1 cellular context compared by ENCODE assay signal in the genomic region with DNA sequence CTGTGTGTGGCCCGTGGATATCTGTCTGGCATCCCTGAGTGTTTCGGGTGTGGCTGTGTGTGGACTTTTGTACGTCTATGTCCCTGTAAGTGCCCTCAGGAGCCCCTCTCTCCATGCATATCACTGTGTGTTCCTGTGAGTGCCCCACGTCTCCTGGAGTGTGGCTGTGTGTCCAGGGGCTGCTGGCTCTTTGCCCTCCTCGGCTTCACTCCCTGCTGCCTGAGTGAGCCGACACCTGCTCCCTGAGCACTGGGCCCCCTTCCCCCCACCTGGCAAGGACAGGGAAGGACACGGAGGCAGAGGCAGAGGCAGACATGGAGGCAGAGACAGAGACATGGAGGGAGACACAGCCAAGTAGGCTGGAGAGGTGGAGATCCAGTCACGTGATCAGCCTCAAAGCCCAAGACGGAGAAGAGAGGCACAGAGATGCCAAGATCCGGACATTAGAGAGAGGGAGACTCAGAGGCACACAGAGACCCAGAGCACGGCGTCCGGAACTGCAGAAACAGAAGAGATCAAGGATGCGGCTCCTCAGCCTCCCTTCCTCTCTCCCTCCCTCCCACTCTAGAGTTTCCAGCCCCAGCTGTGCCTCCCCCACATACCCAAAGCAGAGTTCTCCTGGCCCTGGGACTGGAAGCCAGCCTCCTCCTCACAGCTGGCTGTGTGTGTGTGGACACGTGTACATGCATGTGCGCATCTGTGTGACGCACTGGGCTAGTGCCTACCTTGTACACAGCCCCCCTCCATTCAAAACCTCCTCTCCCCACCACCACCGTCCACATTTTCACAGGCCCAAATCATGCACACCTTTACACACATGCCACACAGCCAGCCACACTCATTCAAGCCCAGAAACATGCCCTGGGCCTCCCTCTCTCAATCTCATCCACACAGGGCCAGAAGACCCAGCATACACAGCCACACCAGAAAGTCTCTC.
TF ChIP-seq lines count a peak whose summit lies in the region.

No MANE protein-coding gene starts in this region.

TF ChIP-seq in HepG2, 621 proteins besides CTCF, POLR2A, EP300 and RAD21 (continued from another document and continues in another):
- TF ChIP-seq, protein P1, sequence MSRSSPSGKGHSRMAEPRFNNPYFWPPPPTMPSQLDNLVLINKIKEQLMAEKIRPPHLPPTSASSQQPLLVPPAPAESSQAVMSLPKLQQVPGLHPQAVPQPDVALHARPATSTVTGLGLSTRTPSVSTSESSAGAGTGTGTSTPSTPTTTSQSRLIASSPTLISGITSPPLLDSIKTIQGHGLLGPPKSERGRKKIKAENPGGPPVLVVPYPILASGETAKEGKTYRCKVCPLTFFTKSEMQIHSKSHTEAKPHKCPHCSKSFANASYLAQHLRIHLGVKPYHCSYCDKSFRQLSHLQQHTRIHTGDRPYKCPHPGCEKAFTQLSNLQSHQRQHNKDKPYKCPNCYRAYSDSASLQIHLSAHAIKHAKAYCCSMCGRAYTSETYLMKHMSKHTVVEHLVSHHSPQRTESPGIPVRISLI (CRISPR knock-in tag; IDR thresholded peaks at IDR 0.05; ENCODE audit: borderline replicate concordance), result no peak
- TF ChIP-seq ZNF24 (IDR thresholded peaks at IDR 0.05) (no peak), HNF4A (CRISPR knock-in tag; IDR thresholded peaks at IDR 0.05) (no peak), GPN1 (CRISPR knock-in tag; IDR thresholded peaks at IDR 0.05; ENCODE audit: borderline replicate concordance) (no peak), PAWR (CRISPR knock-in tag; IDR thresholded peaks at IDR 0.05; ENCODE audit: borderline replicate concordance) (no peak), ZNF337 (CRISPR knock-in tag; IDR thresholded peaks at IDR 0.05; ENCODE audit: borderline replicate concordance, low read depth) (no peak), ZBTB1 (CRISPR knock-in tag; IDR thresholded peaks at IDR 0.05; ENCODE audit: borderline replicate concordance) (no peak), ZNF501 (CRISPR knock-in tag; IDR thresholded peaks at IDR 0.05) (0 out of 2 replicates have a peak, but pooled peaks have one; percentile 36), JDP2 (CRISPR knock-in tag; IDR thresholded peaks at IDR 0.05; ENCODE audit: borderline replicate concordance) (no peak), JUNB (CRISPR knock-in tag; IDR thresholded peaks at IDR 0.05; ENCODE audit: borderline replicate concordance) (0 out of 2 replicates have a peak, but pooled peaks have one; percentile 15), TEAD2 (CRISPR knock-in tag; IDR thresholded peaks at IDR 0.05) (no peak), ZNF230 (CRISPR knock-in tag; IDR thresholded peaks at IDR 0.05) (no peak), BCL6 (CRISPR knock-in tag; IDR thresholded peaks at IDR 0.05) (no peak), ZIK1 (CRISPR knock-in tag; IDR thresholded peaks at IDR 0.05; ENCODE audit: borderline replicate concordance, low read depth) (no peak), LCORL (IDR thresholded peaks at IDR 0.05) (no peak), LCORL (CRISPR knock-in tag; IDR thresholded peaks at IDR 0.05) (peak; percentile 33; the same call in 1 of the 2 replicates), ATM (IDR thresholded peaks at IDR 0.05; ENCODE audit: borderline replicate concordance) (no peak), SMAD1 (CRISPR knock-in tag; IDR thresholded peaks at IDR 0.05; ENCODE audit: borderline replicate concordance, low read depth) (no peak), JUN (CRISPR knock-in tag; IDR thresholded peaks at IDR 0.05) (no peak), NCOR1 (IDR thresholded peaks at IDR 0.05; ENCODE audit: borderline replicate concordance, low read length) (no peak), SPEN (CRISPR knock-in tag; IDR thresholded peaks at IDR 0.05; ENCODE audit: low read depth) (peak; percentile 14; the same call in 1 of the 2 replicates)
- TF ChIP-seq, protein P2, sequence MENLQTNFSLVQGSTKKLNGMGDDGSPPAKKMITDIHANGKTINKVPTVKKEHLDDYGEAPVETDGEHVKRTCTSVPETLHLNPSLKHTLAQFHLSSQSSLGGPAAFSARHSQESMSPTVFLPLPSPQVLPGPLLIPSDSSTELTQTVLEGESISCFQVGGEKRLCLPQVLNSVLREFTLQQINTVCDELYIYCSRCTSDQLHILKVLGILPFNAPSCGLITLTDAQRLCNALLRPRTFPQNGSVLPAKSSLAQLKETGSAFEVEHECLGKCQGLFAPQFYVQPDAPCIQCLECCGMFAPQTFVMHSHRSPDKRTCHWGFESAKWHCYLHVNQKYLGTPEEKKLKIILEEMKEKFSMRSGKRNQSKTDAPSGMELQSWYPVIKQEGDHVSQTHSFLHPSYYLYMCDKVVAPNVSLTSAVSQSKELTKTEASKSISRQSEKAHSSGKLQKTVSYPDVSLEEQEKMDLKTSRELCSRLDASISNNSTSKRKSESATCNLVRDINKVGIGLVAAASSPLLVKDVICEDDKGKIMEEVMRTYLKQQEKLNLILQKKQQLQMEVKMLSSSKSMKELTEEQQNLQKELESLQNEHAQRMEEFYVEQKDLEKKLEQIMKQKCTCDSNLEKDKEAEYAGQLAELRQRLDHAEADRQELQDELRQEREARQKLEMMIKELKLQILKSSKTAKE (CRISPR knock-in tag; IDR thresholded peaks at IDR 0.05; ENCODE audit: borderline replicate concordance), result 0 out of 2 replicates have a peak, but pooled peaks have one; percentile 30
- TF ChIP-seq, protein P3, sequence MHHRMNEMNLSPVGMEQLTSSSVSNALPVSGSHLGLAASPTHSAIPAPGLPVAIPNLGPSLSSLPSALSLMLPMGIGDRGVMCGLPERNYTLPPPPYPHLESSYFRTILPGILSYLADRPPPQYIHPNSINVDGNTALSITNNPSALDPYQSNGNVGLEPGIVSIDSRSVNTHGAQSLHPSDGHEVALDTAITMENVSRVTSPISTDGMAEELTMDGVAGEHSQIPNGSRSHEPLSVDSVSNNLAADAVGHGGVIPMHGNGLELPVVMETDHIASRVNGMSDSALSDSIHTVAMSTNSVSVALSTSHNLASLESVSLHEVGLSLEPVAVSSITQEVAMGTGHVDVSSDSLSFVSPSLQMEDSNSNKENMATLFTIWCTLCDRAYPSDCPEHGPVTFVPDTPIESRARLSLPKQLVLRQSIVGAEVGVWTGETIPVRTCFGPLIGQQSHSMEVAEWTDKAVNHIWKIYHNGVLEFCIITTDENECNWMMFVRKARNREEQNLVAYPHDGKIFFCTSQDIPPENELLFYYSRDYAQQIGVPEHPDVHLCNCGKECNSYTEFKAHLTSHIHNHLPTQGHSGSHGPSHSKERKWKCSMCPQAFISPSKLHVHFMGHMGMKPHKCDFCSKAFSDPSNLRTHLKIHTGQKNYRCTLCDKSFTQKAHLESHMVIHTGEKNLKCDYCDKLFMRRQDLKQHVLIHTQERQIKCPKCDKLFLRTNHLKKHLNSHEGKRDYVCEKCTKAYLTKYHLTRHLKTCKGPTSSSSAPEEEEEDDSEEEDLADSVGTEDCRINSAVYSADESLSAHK (CRISPR knock-in tag; IDR thresholded peaks at IDR 0.05; ENCODE audit: borderline replicate concordance), result no peak
- TF ChIP-seq, protein P4, sequence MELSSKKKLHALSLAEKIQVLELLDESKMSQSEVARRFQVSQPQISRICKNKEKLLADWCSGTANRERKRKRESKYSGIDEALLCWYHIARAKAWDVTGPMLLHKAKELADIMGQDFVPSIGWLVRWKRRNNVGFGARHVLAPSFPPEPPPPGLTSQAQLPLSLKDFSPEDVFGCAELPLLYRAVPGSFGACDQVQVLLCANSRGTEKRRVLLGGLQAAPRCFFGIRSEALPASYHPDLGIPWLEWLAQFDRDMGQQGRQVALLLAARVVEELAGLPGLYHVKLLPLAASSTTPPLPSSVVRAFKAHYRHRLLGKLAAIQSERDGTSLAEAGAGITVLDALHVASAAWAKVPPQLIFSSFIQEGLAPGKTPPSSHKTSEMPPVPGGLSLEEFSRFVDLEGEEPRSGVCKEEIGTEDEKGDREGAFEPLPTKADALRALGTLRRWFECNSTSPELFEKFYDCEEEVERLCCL (CRISPR knock-in tag; IDR thresholded peaks at IDR 0.05; ENCODE audit: borderline replicate concordance), result no peak
- TF ChIP-seq, protein P5, sequence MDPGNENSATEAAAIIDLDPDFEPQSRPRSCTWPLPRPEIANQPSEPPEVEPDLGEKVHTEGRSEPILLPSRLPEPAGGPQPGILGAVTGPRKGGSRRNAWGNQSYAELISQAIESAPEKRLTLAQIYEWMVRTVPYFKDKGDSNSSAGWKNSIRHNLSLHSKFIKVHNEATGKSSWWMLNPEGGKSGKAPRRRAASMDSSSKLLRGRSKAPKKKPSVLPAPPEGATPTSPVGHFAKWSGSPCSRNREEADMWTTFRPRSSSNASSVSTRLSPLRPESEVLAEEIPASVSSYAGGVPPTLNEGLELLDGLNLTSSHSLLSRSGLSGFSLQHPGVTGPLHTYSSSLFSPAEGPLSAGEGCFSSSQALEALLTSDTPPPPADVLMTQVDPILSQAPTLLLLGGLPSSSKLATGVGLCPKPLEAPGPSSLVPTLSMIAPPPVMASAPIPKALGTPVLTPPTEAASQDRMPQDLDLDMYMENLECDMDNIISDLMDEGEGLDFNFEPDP (CRISPR knock-in tag; conservative IDR thresholded peaks at IDR 0.05), result 0 out of 2 replicates have a peak, but pooled peaks have one; percentile 70
- TF ChIP-seq, protein P6, sequence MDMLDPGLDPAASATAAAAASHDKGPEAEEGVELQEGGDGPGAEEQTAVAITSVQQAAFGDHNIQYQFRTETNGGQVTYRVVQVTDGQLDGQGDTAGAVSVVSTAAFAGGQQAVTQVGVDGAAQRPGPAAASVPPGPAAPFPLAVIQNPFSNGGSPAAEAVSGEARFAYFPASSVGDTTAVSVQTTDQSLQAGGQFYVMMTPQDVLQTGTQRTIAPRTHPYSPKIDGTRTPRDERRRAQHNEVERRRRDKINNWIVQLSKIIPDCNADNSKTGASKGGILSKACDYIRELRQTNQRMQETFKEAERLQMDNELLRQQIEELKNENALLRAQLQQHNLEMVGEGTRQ (IDR thresholded peaks at IDR 0.05; ENCODE audit: low read depth, low read length), result peak; percentile 72
- TF ChIP-seq, protein P6 (CRISPR knock-in tag; IDR thresholded peaks at IDR 0.05; ENCODE audit: borderline replicate concordance), result peak; percentile 65; the same call in 1 of the 2 replicates
- TF ChIP-seq, protein P7, sequence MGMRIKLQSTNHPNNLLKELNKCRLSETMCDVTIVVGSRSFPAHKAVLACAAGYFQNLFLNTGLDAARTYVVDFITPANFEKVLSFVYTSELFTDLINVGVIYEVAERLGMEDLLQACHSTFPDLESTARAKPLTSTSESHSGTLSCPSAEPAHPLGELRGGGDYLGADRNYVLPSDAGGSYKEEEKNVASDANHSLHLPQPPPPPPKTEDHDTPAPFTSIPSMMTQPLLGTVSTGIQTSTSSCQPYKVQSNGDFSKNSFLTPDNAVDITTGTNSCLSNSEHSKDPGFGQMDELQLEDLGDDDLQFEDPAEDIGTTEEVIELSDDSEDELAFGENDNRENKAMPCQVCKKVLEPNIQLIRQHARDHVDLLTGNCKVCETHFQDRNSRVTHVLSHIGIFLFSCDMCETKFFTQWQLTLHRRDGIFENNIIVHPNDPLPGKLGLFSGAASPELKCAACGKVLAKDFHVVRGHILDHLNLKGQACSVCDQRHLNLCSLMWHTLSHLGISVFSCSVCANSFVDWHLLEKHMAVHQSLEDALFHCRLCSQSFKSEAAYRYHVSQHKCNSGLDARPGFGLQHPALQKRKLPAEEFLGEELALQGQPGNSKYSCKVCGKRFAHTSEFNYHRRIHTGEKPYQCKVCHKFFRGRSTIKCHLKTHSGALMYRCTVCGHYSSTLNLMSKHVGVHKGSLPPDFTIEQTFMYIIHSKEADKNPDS (CRISPR knock-in tag; IDR thresholded peaks at IDR 0.05), result 0 out of 2 replicates have a peak, but pooled peaks have one; percentile 47
- TF ChIP-seq, protein P8, sequence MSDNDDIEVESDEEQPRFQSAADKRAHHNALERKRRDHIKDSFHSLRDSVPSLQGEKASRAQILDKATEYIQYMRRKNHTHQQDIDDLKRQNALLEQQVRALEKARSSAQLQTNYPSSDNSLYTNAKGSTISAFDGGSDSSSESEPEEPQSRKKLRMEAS (IDR thresholded peaks at IDR 0.05), result no peak
- TF ChIP-seq, protein P9, sequence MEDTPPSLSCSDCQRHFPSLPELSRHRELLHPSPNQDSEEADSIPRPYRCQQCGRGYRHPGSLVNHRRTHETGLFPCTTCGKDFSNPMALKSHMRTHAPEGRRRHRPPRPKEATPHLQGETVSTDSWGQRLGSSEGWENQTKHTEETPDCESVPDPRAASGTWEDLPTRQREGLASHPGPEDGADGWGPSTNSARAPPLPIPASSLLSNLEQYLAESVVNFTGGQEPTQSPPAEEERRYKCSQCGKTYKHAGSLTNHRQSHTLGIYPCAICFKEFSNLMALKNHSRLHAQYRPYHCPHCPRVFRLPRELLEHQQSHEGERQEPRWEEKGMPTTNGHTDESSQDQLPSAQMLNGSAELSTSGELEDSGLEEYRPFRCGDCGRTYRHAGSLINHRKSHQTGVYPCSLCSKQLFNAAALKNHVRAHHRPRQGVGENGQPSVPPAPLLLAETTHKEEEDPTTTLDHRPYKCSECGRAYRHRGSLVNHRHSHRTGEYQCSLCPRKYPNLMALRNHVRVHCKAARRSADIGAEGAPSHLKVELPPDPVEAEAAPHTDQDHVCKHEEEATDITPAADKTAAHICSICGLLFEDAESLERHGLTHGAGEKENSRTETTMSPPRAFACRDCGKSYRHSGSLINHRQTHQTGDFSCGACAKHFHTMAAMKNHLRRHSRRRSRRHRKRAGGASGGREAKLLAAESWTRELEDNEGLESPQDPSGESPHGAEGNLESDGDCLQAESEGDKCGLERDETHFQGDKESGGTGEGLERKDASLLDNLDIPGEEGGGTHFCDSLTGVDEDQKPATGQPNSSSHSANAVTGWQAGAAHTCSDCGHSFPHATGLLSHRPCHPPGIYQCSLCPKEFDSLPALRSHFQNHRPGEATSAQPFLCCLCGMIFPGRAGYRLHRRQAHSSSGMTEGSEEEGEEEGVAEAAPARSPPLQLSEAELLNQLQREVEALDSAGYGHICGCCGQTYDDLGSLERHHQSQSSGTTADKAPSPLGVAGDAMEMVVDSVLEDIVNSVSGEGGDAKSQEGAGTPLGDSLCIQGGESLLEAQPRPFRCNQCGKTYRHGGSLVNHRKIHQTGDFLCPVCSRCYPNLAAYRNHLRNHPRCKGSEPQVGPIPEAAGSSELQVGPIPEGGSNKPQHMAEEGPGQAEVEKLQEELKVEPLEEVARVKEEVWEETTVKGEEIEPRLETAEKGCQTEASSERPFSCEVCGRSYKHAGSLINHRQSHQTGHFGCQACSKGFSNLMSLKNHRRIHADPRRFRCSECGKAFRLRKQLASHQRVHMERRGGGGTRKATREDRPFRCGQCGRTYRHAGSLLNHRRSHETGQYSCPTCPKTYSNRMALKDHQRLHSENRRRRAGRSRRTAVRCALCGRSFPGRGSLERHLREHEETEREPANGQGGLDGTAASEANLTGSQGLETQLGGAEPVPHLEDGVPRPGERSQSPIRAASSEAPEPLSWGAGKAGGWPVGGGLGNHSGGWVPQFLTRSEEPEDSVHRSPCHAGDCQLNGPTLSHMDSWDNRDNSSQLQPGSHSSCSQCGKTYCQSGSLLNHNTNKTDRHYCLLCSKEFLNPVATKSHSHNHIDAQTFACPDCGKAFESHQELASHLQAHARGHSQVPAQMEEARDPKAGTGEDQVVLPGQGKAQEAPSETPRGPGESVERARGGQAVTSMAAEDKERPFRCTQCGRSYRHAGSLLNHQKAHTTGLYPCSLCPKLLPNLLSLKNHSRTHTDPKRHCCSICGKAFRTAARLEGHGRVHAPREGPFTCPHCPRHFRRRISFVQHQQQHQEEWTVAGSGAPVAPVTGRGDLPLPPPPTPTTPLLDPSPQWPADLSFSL (CRISPR knock-in tag; IDR thresholded peaks at IDR 0.05), result peak; percentile 61; the same call in 1 of the 2 replicates
